1 cellular context compared by ENCODE assay signal in genomic region chr21:46155514-46156377, GRCh38.
TF ChIP-seq lines count a peak whose summit lies in the region.

Gene FTCD (minus strand): TSS chr21:46155579. CDS start chr21:46155523, 56 bp downstream.

TF ChIP-seq in IMR-90, 13 proteins besides CTCF, POLR2A, EP300 and RAD21 (continued from another document):
- no peak for TF ChIP-seq ELK1 (IDR thresholded peaks at IDR 0.05; ENCODE audit: borderline replicate concordance, low read depth, low read length)
- no peak for TF ChIP-seq BHLHE40 (IDR thresholded peaks at IDR 0.05; ENCODE audit: low read depth, low read length)
- TF ChIP-seq NFE2L2 (IDR thresholded peaks at IDR 0.05; ENCODE audit: low read depth, low read length), result no peak
- TF ChIP-seq SMC3 (IDR thresholded peaks at IDR 0.05; ENCODE audit: low read depth, low read length), result no peak
- no peak for TF ChIP-seq RCOR1 (IDR thresholded peaks at IDR 0.05; ENCODE audit: insufficient replicate concordance, low read length)
- no peak for TF ChIP-seq FOS (IDR thresholded peaks at IDR 0.05; ENCODE audit: low read depth, low read length)
- no peak for TF ChIP-seq USF2 (IDR thresholded peaks at IDR 0.05; ENCODE audit: low read depth, low read length)
- TF ChIP-seq RFX5 (IDR thresholded peaks at IDR 0.05; ENCODE audit: low read depth, low read length), result no peak
- TF ChIP-seq MXI1 (IDR thresholded peaks at IDR 0.05; ENCODE audit: borderline replicate concordance, low read depth, low read length), result no peak
